ENCODE assay signal across 11 cellular contexts in the genomic region with DNA sequence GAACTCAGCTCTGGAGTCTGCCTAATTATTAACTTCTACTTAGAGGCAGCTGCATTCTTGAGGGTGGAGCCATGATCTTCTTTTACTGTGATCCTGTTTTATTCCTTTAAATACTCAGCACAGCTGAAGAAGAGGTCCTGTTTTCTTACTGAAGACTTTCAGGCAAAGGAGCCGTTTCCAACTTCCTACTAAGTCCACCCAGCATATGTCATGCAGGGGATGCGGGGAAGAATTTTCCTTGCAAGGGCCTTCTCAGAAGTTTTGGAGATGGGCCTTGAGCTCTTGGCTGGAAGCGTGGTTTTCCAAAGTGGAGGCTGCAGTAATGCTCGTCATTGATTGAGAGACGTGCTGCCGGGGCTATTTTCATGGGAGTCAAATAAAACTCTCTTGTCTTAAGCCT. TPM values are rescaled to one million over a fixed set of nuclear protein-coding genes. Genes with fewer than 3 reads are reported as not detected.
DNase-seq lines count a peak whose midpoint lies in the region; ATAC-seq and TF ChIP-seq lines count a peak whose summit lies in the region.
"Had no signal": no experiment of that assay in that cellular context is flagged by ENCODE, and none has a peak within 500 bp of the region (broad histone marks: within the 10 kb centered on the region; RNA-seq: fewer than 3 reads in every experiment).

No MANE protein-coding gene starts in this region.

- no peaks in the 10 kb centered on the region for H3K36me3 ChIP-seq in mesenchymal stem cell (ENCODE audit: control insufficient read depth in 1 of 2, insufficient read depth in 2 of 2, low read depth in 1 of 2, low read length in 2 of 2)
- no peaks in the 10 kb centered on the region for H3K36me3 ChIP-seq in suprapubic skin

- H3K14ac ChIP-seq in mesenchymal stem cell (ENCODE audit: low read length in 2 of 2) = no peak overlapping the region

- no peak overlapping the region for H2BK120ac ChIP-seq in mesenchymal stem cell (ENCODE audit: low read depth, low read length)

- H3K9me3 ChIP-seq in mesenchymal stem cell (ENCODE audit: control insufficient read depth, low read length) = no peaks in the 10 kb centered on the region
- H3K9me3 ChIP-seq in suprapubic skin = no peaks in the 10 kb centered on the region

- H2BK15ac ChIP-seq in mesenchymal stem cell (ENCODE audit: low read depth, poor library complexity, severe bottlenecking) = no peak overlapping the region

- DNase-seq in NCI-H446 treated with DMSO at 0.1 percent for 48 hours (lab: John Stamatoyannopoulos, UW) (peak; percentile 67), epithelial cell of proximal tubule (ENCODE audit: low read depth) (no peak), mesenchymal stem cell (no peak), suprapubic skin (ENCODE audit: low spot score in 2 of 2) (no peak), amniotic stem cell (lab: John Stamatoyannopoulos, UW) (no peak), GOT3 (lab: John Stamatoyannopoulos, UW) (no peak)
- DNase-seq: activated CD8-positive, alpha-beta T cell treated with anti-CD3 and anti-CD28 coated beads for 36 hours; DMS79 treated with DMSO at 0.1 percent for 48 hours; NCI-H2171 had no signal

- no peak for TF ChIP-seq EP300 in suprapubic skin (IDR thresholded peaks at IDR 0.05)

- H3K23ac ChIP-seq in mesenchymal stem cell (ENCODE audit: low read length in 2 of 2) = no peak overlapping the region

- H3K18ac ChIP-seq in mesenchymal stem cell (ENCODE audit: low read depth in 1 of 2, low read length in 2 of 2) = no peak overlapping the region

- H2AFZ ChIP-seq in mesenchymal stem cell (ENCODE audit: low read depth, low read length) = no peak overlapping the region

- H3K27ac ChIP-seq in mesenchymal stem cell (ENCODE audit: low read length, poor library complexity, severe bottlenecking) = peak overlapping the region; percentile 100
- peak overlapping the region; percentile 57 for H3K27ac ChIP-seq in suprapubic skin

- TF ChIP-seq POLR2A in suprapubic skin (IDR thresholded peaks at IDR 0.05) = no peak

- H3K27me3 ChIP-seq in mesenchymal stem cell (ENCODE audit: control insufficient read depth in 1 of 2, insufficient read depth in 1 of 2, low read length in 2 of 2) (no peaks in the 10 kb centered on the region), suprapubic skin (no peaks in the 10 kb centered on the region)

- H3K9ac ChIP-seq in mesenchymal stem cell (ENCODE audit: low read length) = peak overlapping the region; percentile 78

- H4K91ac ChIP-seq in mesenchymal stem cell (ENCODE audit: low read length) = no peak overlapping the region

- peak overlapping the region; percentile 99 for H2BK5ac ChIP-seq in mesenchymal stem cell (ENCODE audit: low read depth, low read length, poor library complexity, severe bottlenecking)

- H2BK12ac ChIP-seq in mesenchymal stem cell (ENCODE audit: low read length in 2 of 2) = no peak overlapping the region

- no peak for TF ChIP-seq CTCF in epithelial cell of proximal tubule (conservative IDR thresholded peaks at IDR 0.05; ENCODE audit: low read depth, low read length)
- no peak for TF ChIP-seq CTCF in suprapubic skin (IDR thresholded peaks at IDR 0.05)

- 94% methylated on average over 6 of the region's 6 CpGs for WGBS in mesenchymal stem cell
- 32% methylated on average over 6 of the region's 6 CpGs for WGBS in suprapubic skin

- peak overlapping the region; percentile 15 for H2AK5ac ChIP-seq in mesenchymal stem cell (ENCODE audit: low read length, severe bottlenecking)

- H3K4ac ChIP-seq in mesenchymal stem cell (ENCODE audit: low read depth in 1 of 2, low read length in 2 of 2) = no peak overlapping the region

- peak overlapping the region; percentile 88 for H3K4me2 ChIP-seq in mesenchymal stem cell (ENCODE audit: low read length, poor library complexity, severe bottlenecking)

- no peak overlapping the region for H4K8ac ChIP-seq in mesenchymal stem cell (ENCODE audit: low read length)

- ATAC-seq in GM19452 (IDR thresholded peaks at IDR 0.05; ENCODE audit: unreplicated experiment) (no peak), GM19324 (IDR thresholded peaks at IDR 0.05; ENCODE audit: low FRiP score, unreplicated experiment) (no peak)
- ATAC-seq: activated CD8-positive, alpha-beta T cell treated with anti-CD3 and anti-CD28 coated beads for 36 hours had no signal

- H3K4me1 ChIP-seq in mesenchymal stem cell (ENCODE audit: control insufficient read depth, insufficient read depth, low read depth, low read length) = peaks cover 7% of the 10 kb centered on the region
- peaks cover 22% of the 10 kb centered on the region for H3K4me1 ChIP-seq in suprapubic skin

- H3K79me1 ChIP-seq in mesenchymal stem cell (replicated peaks; ENCODE audit: low read length, poor library complexity, severe bottlenecking) = no peaks in the 10 kb centered on the region

- H3K4me3 ChIP-seq in epithelial cell of proximal tubule (ENCODE audit: low read depth, low read length) (peak overlapping the region; percentile 46), mesenchymal stem cell (ENCODE audit: insufficient read depth in 1 of 2, low read depth in 1 of 2, low read length in 2 of 2) (peak overlapping the region in 1 of 2 experiments; percentile 71), suprapubic skin (peak overlapping the region; percentile 21)

RNA-seq across cellular contexts. Expression of a gene that starts 27.8 kb away (rescaled TPM):
- 11.4 and 17.4 TPM in 2 replicates for total RNA-seq in epithelial cell of proximal tubule
- polyA plus RNA-seq in mesenchymal stem cell (2013, experiment 1 of 2) = 10.4 TPM
- 10.7 TPM for polyA plus RNA-seq in mesenchymal stem cell (2013, experiment 2 of 2)
- total RNA-seq in suprapubic skin = 1 to 10 TPM; 3.0 to 8.2 (median 5.8) TPM
